12 cellular contexts compared by ENCODE assay signal in genomic region chr4:4507923-4508322, GRCh38. TPM values are rescaled to one million over a fixed set of nuclear protein-coding genes. Genes with fewer than 3 reads are reported as not detected.
DNase-seq lines count a peak whose midpoint lies in the region; ATAC-seq, FAIRE-seq and TF ChIP-seq lines count a peak whose summit lies in the region.
"Had no signal": no experiment of that assay in that cellular context is flagged by ENCODE, and none has a peak within 500 bp of the region (broad histone marks: within the 10 kb centered on the region; RNA-seq: fewer than 3 reads in every experiment).

No MANE protein-coding gene starts in this region.

- no peak for DNase-seq in Panc1 (ENCODE audit: low read depth, low spot score)
- no peak for DNase-seq in foreskin keratinocyte
- DNase-seq in glutamatergic neuron: no peak
- DNase-seq in EL: no peak
- no peak for DNase-seq in GM12892 (ENCODE audit: insufficient read length)
- DNase-seq: DMS153, mesendoderm, NCI-H2029 had no signal

- H3K27ac Mint-ChIP-seq in glutamatergic neuron (ENCODE audit: unreplicated experiment): no peak overlapping the region
- no peak overlapping the region for H3K27ac Mint-ChIP-seq in stimulated activated memory B cell treated with anti-CD40 and anti-IgM and Interleukin-4, amounts not matched to agents 10 μg/mL and 1 μg/mL and 100 μg/mL, for 72 hours

- intact Hi-C loops in Panc1 (cut with micrococcal nuclease; ENCODE audit: unreplicated experiment): no loop called here

- peaks cover 2% of the 10 kb centered on the region for H3K27me3 Mint-ChIP-seq in glutamatergic neuron (ENCODE audit: unreplicated experiment)
- no peaks in the 10 kb centered on the region for H3K27me3 Mint-ChIP-seq in stimulated activated memory B cell treated with anti-CD40 and anti-IgM and Interleukin-4, amounts not matched to agents 10 μg/mL and 1 μg/mL and 100 μg/mL, for 72 hours

- H3K79me2 ChIP-seq in ACC112 (ENCODE audit: control insufficient read depth, insufficient read depth, low read length, unreplicated experiment): peaks cover 11% of the 10 kb centered on the region

- no TSS peak for BruUV-seq in Panc1 (replicated peaks; lab: Mats Ljungman, UMichigan)

- FAIRE-seq in GM12892 (lab: Jason Lieb, UNC): no peak
- FAIRE-seq: H54 had no signal

- no peak for TF ChIP-seq POLR2A in GM12892 (IDR thresholded peaks at IDR 0.05; ENCODE audit: low read depth, low read length)

- peak overlapping the region; percentile 76 for H3K4me3 ChIP-seq in ACC112 (ENCODE audit: low read depth, low read length)
- no peak overlapping the region for H3K4me3 ChIP-seq in Panc1 (ENCODE audit: low read depth in 2 of 2, low read length in 2 of 2)

- no peaks in the 10 kb centered on the region for H3K9me3 Mint-ChIP-seq in glutamatergic neuron (ENCODE audit: unreplicated experiment)
- peaks cover 6% of the 10 kb centered on the region for H3K9me3 Mint-ChIP-seq in stimulated activated memory B cell treated with anti-CD40 and anti-IgM and Interleukin-4, amounts not matched to agents 10 μg/mL and 1 μg/mL and 100 μg/mL, for 72 hours

- H3K36me3 Mint-ChIP-seq in glutamatergic neuron (ENCODE audit: unreplicated experiment): no peaks in the 10 kb centered on the region
- peaks cover 36% of the 10 kb centered on the region for H3K36me3 Mint-ChIP-seq in stimulated activated memory B cell treated with anti-CD40 and anti-IgM and Interleukin-4, amounts not matched to agents 10 μg/mL and 1 μg/mL and 100 μg/mL, for 72 hours

- POLR2A ChIA-PET in Panc1 (lab: Charles Lee): no interaction called here

- no peaks in the 10 kb centered on the region for H3K4me1 Mint-ChIP-seq in glutamatergic neuron (ENCODE audit: low read depth, unreplicated experiment)
- peaks cover 19% of the 10 kb centered on the region for H3K4me1 Mint-ChIP-seq in stimulated activated memory B cell treated with anti-CD40 and anti-IgM and Interleukin-4, amounts not matched to agents 10 μg/mL and 1 μg/mL and 100 μg/mL, for 72 hours

- H3K27me3 ChIP-seq in ACC112 (ENCODE audit: insufficient read depth, low read length): no peaks in the 10 kb centered on the region
- no peaks in the 10 kb centered on the region for H3K27me3 ChIP-seq in Panc1 (ENCODE audit: control insufficient read depth, insufficient read depth, low read length)
- no peaks in the 10 kb centered on the region for H3K27me3 ChIP-seq in foreskin keratinocyte

- H2AFZ ChIP-seq in ACC112 (ENCODE audit: low read length, unreplicated experiment): no peak overlapping the region

- CTCF ChIA-PET in Panc1 (lab: Charles Lee): interaction anchor here (0.7 to 1.9 kb wide), 3 partner anchors 11 to 33 kb away, joined by 5 to 8 read pairs (median 6); no protein-coding TSS in a partner anchor

- H3K9me3 ChIP-seq in Panc1 (ENCODE audit: control insufficient read depth, insufficient read depth, low read depth, low read length): no peaks in the 10 kb centered on the region

- in situ Hi-C loops in Panc1 (cut with HindIII; ENCODE audit: low pct_unique_long_range_greater_than_20kb, low sequenced_read_pairs): no loop called here

- H3K27ac ChIP-seq in ACC112 (ENCODE audit: low read depth, low read length): no peak overlapping the region
- no peak overlapping the region for H3K27ac ChIP-seq in Panc1 (ENCODE audit: low read length)
- no peak overlapping the region for H3K27ac ChIP-seq in foreskin keratinocyte

- peaks cover 14% of the 10 kb centered on the region for H3K4me1 ChIP-seq in ACC112 (ENCODE audit: control insufficient read depth, insufficient read depth, low read length, unreplicated experiment)
- peaks cover 2% of the 10 kb centered on the region; the same call in 1 of the 2 replicates for H3K4me1 ChIP-seq in Panc1 (ENCODE audit: control insufficient read depth, insufficient read depth, low read length)
- no peaks in the 10 kb centered on the region for H3K4me1 ChIP-seq in foreskin keratinocyte

- H3K4me3 Mint-ChIP-seq in glutamatergic neuron (ENCODE audit: unreplicated experiment): no peak overlapping the region
- no peak overlapping the region for H3K4me3 Mint-ChIP-seq in stimulated activated memory B cell treated with anti-CD40 and anti-IgM and Interleukin-4, amounts not matched to agents 10 μg/mL and 1 μg/mL and 100 μg/mL, for 72 hours

- ATAC-seq in GM18498 (IDR thresholded peaks at IDR 0.05; ENCODE audit: unreplicated experiment) (peak; percentile 63), Panc1 (no peak), foreskin keratinocyte (peak; percentile 70)
- ATAC-seq in stimulated activated memory B cell treated with anti-CD40 and anti-IgM and Interleukin-4, amounts not matched to agents 10 μg/mL and 1 μg/mL and 100 μg/mL, for 72 hours: no peak

- H3K36me3 ChIP-seq in ACC112 (ENCODE audit: insufficient read depth, low read length): no peaks in the 10 kb centered on the region
- H3K36me3 ChIP-seq in Panc1 (ENCODE audit: control insufficient read depth, insufficient read depth, low read length): no peaks in the 10 kb centered on the region

- peak; percentile 60 for TF ChIP-seq CTCF in Panc1 (IDR thresholded peaks at IDR 0.05)
- TF ChIP-seq CTCF in foreskin keratinocyte (conservative IDR thresholded peaks at IDR 0.05): peak; percentile 54
- TF ChIP-seq CTCF in glutamatergic neuron (IDR thresholded peaks at IDR 0.05; ENCODE audit: partially characterized antibody, unreplicated experiment): no peak

RNA-seq across cellular contexts. Expression of gene STX18, which starts 33.9 kb away (rescaled TPM):
- total RNA-seq in Panc1 (2021; ENCODE audit: unreplicated experiment): 15.0 TPM
- 10.8 TPM for polyA plus RNA-seq in Panc1 (2012; ENCODE audit: insufficient read length)
- total RNA-seq in foreskin keratinocyte: 20.1 and 22.7 TPM in 2 replicates
- 23.4 and 23.8 TPM in 2 replicates for polyA plus RNA-seq in foreskin keratinocyte
- total RNA-seq in glutamatergic neuron (ENCODE audit: unreplicated experiment): 26.3 TPM
- polyA plus RNA-seq in GM12892 (2012; ENCODE audit: missing spikeins): 21.8 TPM

Comparison
In these comparisons a context has a peak if more than half of its experiments do, and no peak if none do; other contexts are left out.
1. ATAC-seq: peak in GM18498 (single experiment) and foreskin keratinocyte (single experiment); none in Panc1 (single experiment) and stimulated activated memory B cell treated with anti-CD40 and anti-IgM and Interleukin-4, amounts not matched to agents 10 μg/mL and 1 μg/mL and 100 μg/mL, for 72 hours (single experiment).